1 cellular context compared by ENCODE assay signal in the genomic region with DNA sequence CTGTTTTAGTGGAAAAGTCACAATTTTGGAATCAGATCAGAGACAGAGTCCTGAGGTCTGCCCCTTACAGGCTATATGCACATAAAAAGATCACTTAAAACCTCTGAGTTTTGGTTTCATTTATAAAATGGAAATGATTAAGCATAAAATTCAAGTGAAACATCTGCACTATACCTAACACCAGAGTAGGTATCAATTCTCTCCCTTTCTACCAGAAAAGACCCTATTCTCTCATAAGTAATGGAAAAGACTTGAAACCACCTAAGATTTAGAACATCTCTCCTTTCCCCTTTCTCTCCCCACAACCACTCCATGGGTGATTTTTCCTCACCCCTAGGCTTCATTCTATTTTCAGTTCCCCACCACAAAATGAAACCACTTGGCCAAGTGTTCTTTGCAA.
TF ChIP-seq lines count a peak whose summit lies in the region.

No MANE protein-coding gene starts in this region.

TF ChIP-seq in GM12878, 131 proteins besides CTCF, POLR2A, EP300 and RAD21 (continued from another document):
- no peak for TF ChIP-seq ZNF207 (IDR thresholded peaks at IDR 0.05; ENCODE audit: borderline replicate concordance)
- no peak for TF ChIP-seq ZZZ3 (IDR thresholded peaks at IDR 0.05; ENCODE audit: control insufficient read depth, insufficient read length, low read depth)
- TF ChIP-seq, protein P1, sequence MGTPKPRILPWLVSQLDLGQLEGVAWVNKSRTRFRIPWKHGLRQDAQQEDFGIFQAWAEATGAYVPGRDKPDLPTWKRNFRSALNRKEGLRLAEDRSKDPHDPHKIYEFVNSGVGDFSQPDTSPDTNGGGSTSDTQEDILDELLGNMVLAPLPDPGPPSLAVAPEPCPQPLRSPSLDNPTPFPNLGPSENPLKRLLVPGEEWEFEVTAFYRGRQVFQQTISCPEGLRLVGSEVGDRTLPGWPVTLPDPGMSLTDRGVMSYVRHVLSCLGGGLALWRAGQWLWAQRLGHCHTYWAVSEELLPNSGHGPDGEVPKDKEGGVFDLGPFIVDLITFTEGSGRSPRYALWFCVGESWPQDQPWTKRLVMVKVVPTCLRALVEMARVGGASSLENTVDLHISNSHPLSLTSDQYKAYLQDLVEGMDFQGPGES (IDR thresholded peaks at IDR 0.05) = no peak
- no peak for TF ChIP-seq GATAD2B (conservative IDR thresholded peaks at IDR 0.05; ENCODE audit: low read depth)
